21 cellular contexts compared by ENCODE assay signal in genomic region chr11:13284776-13285588, GRCh38. TPM values are rescaled to one million over a fixed set of nuclear protein-coding genes. Genes with fewer than 3 reads are reported as not detected.
DNase-seq lines count a peak whose midpoint lies in the region; ATAC-seq lines count a peak whose summit lies in the region.
"Had no signal": no experiment of that assay in that cellular context is flagged by ENCODE, and none has a peak within 500 bp of the region (broad histone marks: within the 10 kb centered on the region; RNA-seq: fewer than 3 reads in every experiment).

No MANE protein-coding gene starts in this region.

- peak overlapping the region; percentile 47 for H3K27ac ChIP-seq in temporal lobe (ENCODE audit: low read depth, low read length)
- H3K27ac ChIP-seq: 22Rv1, heart left ventricle, left lung, upper lobe of right lung, VCaP had no signal

- no peak for DNase-seq in activated CD4-positive, CD25-positive, alpha-beta regulatory T cell (lab: John Stamatoyannopoulos, UW)
- DNase-seq in stimulated activated CD4-positive, alpha-beta T cell treated with anti-CD3 and anti-CD28 coated beads, Interleukin-4, amount 100 ng/mL, for 24 hours: peak; percentile 40
- no peak for DNase-seq in stimulated activated CD4-positive, alpha-beta T cell treated with anti-CD3 and anti-CD28 coated beads, Interleukin-12 subunit alpha, Interleukin-12 subunit beta, amount 100 ng/mL, for 4 hours
- DNase-seq in ecto neural progenitor cell (ENCODE audit: low spot score): peak; percentile 26
- DNase-seq: COR-L47, cortex of kidney, DND-41, heart left ventricle, left lung, NCI-H2029, NCI-H345, posterior cingulate gyrus, SIG-M5, upper lobe of right lung had no signal

- peak; percentile 31 to 49 for ATAC-seq in activated CD4-positive, CD25-positive, alpha-beta regulatory T cell treated with anti-CD3 and anti-CD28 coated beads, Interleukin-2, amount 50 U/mL, for 24 hours
- ATAC-seq in GM18861 (IDR thresholded peaks at IDR 0.05; ENCODE audit: unreplicated experiment) (no peak), HG03095 (IDR thresholded peaks at IDR 0.05; ENCODE audit: unreplicated experiment) (no peak)
- ATAC-seq: HCT116, heart left ventricle, left lung, upper lobe of right lung had no signal

RNA-seq across cellular contexts. Expression of gene BMAL1, which starts 7.4 kb away (rescaled TPM):
- total RNA-seq in temporal lobe: 18.2 TPM

Comparison
In these comparisons a context has a peak if more than half of its experiments do, and no peak if none do; other contexts are left out.
1. DNase-seq: peak in stimulated activated CD4-positive, alpha-beta T cell treated with anti-CD3 and anti-CD28 coated beads, Interleukin-4, amount 100 ng/mL, for 24 hours (single experiment) and ecto neural progenitor cell (single experiment); none in activated CD4-positive, CD25-positive, alpha-beta regulatory T cell (0 of 4) and stimulated activated CD4-positive, alpha-beta T cell treated with anti-CD3 and anti-CD28 coated beads, Interleukin-12 subunit alpha, Interleukin-12 subunit beta, amount 100 ng/mL, for 4 hours (single experiment).
2. ATAC-seq: peak in activated CD4-positive, CD25-positive, alpha-beta regulatory T cell treated with anti-CD3 and anti-CD28 coated beads, Interleukin-2, amount 50 U/mL, for 24 hours (2 of 2); none in GM18861 (single experiment) and HG03095 (single experiment).